Comparison of ENCODE assay signal across 8 cellular contexts in genomic region chr1:62688687-62689085, GRCh38. TPM values are rescaled to one million over a fixed set of nuclear protein-coding genes. Genes with fewer than 3 reads are reported as not detected.
A peak's percentile ranks its signal among the peaks of the same experiment; 100 is the strongest.
DNase-seq lines count a peak whose midpoint lies in the region; ATAC-seq and TF ChIP-seq lines count a peak whose summit lies in the region.

No MANE protein-coding gene starts in this region.

- H3K4me1 ChIP-seq in A673 (ENCODE audit: insufficient read depth, low read length, poor library complexity, severe bottlenecking): peaks cover 31% of the 10 kb centered on the region
- H3K4me1 ChIP-seq in mononuclear cell (ENCODE audit: insufficient read depth, low read length): peaks cover 20% of the 10 kb centered on the region

- no peak for DNase-seq in A673 (ENCODE audit: low spot score)
- DNase-seq in LoVo (ENCODE audit: low spot score): peak; percentile 19
- no peak for DNase-seq in cardiac fibroblast (ENCODE audit: low read depth in 2 of 2)
- no peak for DNase-seq in posterior vena cava (ENCODE audit: low spot score)
- DNase-seq in UCSD-AML1 (lab: John Stamatoyannopoulos, UW; ENCODE audit: unreplicated experiment): no peak

- BruUV-seq in A673 (replicated peaks; lab: Mats Ljungman, UMichigan): no TSS peak

- H3K27me3 ChIP-seq in A673 (replicated peaks; ENCODE audit: insufficient read depth, low read depth, low read length, poor library complexity) (no peaks in the 10 kb centered on the region), mononuclear cell (ENCODE audit: insufficient read depth, low read length) (no peaks in the 10 kb centered on the region)

- H3K4me3 ChIP-seq in A673 (ENCODE audit: low read depth, low read length, poor library complexity, severe bottlenecking) (peak overlapping the region; percentile 76), cardiac fibroblast (replicated peaks in 1 of 2; ENCODE audit: low read depth in 2 of 2, low read length in 2 of 2) (peak overlapping the region; percentile 67 to 69), mononuclear cell (ENCODE audit: low read length) (peak overlapping the region; percentile 59)

- no peak for TF ChIP-seq CTCF in A673 (conservative IDR thresholded peaks at IDR 0.05; ENCODE audit: low read depth, low read length)
- no peak for TF ChIP-seq CTCF in cardiac fibroblast (IDR thresholded peaks at IDR 0.05; ENCODE audit: low read depth, low read length)

- peak; percentile 1 for ATAC-seq in GM19328 (IDR thresholded peaks at IDR 0.05; ENCODE audit: unreplicated experiment)
- no peak for ATAC-seq in HG02981 (IDR thresholded peaks at IDR 0.05; ENCODE audit: unreplicated experiment)

- intact Hi-C loops in A673 (cut with micrococcal nuclease; ENCODE audit: unreplicated experiment): no loop called here
- intact Hi-C loops in posterior vena cava (cut with DNase I): no loop called here

- peak overlapping the region; percentile 87 for H3K27ac ChIP-seq in A673 (ENCODE audit: low read depth, low read length, poor library complexity, severe bottlenecking)

- H3K9me3 ChIP-seq in A673 (ENCODE audit: low read depth, low read length, poor library complexity, severe bottlenecking) (no peaks in the 10 kb centered on the region), mononuclear cell (ENCODE audit: low read depth, low read length) (no peaks in the 10 kb centered on the region)

- POLR2A ChIA-PET in A673 (lab: Charles Lee; ENCODE audit: low non-redundant PET): no interaction called here

- CTCF ChIA-PET in A673 (lab: Charles Lee): no interaction called here

- H3K36me3 ChIP-seq in A673 (ENCODE audit: insufficient read depth, low read length, poor library complexity, severe bottlenecking): no peaks in the 10 kb centered on the region

RNA-seq across cellular contexts. Expression of gene DOCK7, which starts 0.5 kb away (rescaled TPM):
- total RNA-seq in A673 (2021): 60.8 and 66.5 TPM in 2 replicates
- 15.5 TPM for total RNA-seq in mononuclear cell
- 10 to 100 TPM; 39.4 to 44.1 TPM for total RNA-seq in posterior vena cava
